1 cellular context compared by ENCODE assay signal in genomic region chr19:54907899-54908298, GRCh38.
TF ChIP-seq lines count a peak whose summit lies in the region.

No MANE protein-coding gene starts in this region.

TF ChIP-seq in K562, 482 proteins besides CTCF, POLR2A, EP300 and RAD21:
- TF ChIP-seq TAL1 (IDR thresholded peaks at IDR 0.05) (peak; percentile 20; the same call in 1 of the 2 replicates), CBFA2T3 (IDR thresholded peaks at IDR 0.05) (peak; percentile 65), DPF2 (IDR thresholded peaks at IDR 0.05) (peak; percentile 49; the same call in 1 of the 2 replicates), SMARCE1 (IDR thresholded peaks at IDR 0.05) (0 out of 2 replicates have a peak, but pooled peaks have one; percentile 22), ARID1B (IDR thresholded peaks at IDR 0.05) (peak; percentile 39; the same call in 1 of the 2 replicates), SOX6 (IDR thresholded peaks at IDR 0.05) (0 out of 2 replicates have a peak, but pooled peaks have one; percentile 36), FOXK2 (conservative IDR thresholded peaks at IDR 0.05 in 1 of 2, IDR thresholded peaks at IDR 0.05 in 1 of 2; ENCODE audit: low read depth in 2 of 2) (0 out of 4 replicates have a peak, but pooled peaks of 1 of the 2 experiments have one; percentile 20), CBFA2T2 (conservative IDR thresholded peaks at IDR 0.05) (peak; percentile 62)
